In the genomic region with DNA sequence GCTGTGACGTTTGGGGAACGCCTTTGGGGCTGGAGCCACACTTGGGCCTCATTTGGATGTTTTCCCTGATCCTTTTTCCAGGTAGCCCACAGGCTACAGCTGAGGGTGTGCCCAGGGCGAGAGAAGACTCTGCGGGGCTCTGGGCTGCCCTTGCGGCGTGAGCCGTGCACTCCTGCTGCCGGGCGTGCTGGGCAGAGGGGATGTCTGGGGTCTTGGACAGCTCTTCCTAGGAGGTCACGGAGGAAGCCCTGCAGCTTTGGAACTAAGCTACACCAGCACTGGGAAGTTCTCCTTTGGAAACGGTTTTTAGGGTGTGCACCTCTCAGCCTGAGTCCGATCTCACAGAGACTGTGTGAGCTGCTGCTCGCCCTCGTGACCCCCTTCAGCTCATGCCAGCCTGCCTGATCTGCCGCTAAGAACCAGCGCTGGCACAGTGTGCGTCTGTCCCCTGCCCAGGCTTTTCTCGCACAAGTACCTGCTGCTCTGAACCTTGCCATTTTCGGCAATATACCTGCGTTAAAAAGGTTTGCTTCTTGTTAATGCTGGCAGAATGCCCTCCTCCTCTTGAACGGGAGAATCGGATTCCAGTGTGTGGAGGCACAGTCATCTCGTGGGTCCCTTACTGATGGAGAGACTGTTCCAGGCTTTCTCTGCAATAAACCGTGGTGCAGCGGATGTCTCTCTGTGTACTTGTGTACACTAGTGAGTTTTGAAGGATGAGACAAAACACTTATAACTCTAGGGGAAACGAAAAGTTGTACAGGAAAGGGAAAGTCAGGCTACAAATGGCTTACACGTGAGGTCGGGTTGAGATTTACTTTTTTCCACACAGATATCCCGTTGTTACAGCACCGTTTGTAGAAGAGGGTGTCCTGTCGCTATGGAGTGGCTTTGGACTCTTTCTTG, we compare ENCODE assay signal across 1 cellular context.
TF ChIP-seq lines count a peak whose summit lies in the region.

No MANE protein-coding gene starts in this region.

TF ChIP-seq in A549, 52 proteins besides CTCF, POLR2A, EP300 and RAD21:
- TF ChIP-seq CHD4 (IDR thresholded peaks at IDR 0.05; ENCODE audit: borderline replicate concordance) (no peak), ESRRA (IDR thresholded peaks at IDR 0.05; ENCODE audit: borderline replicate concordance, low read length) (no peak), MYC (IDR thresholded peaks at IDR 0.05; ENCODE audit: borderline replicate concordance, low read length) (no peak), SREBF2 (IDR thresholded peaks at IDR 0.05) (no peak), JUNB (IDR thresholded peaks at IDR 0.05) (no peak), ZNF302 (CRISPR knock-in tag; IDR thresholded peaks at IDR 0.05) (no peak), CBX2 (IDR thresholded peaks at IDR 0.05; ENCODE audit: borderline replicate concordance, low read depth) (no peak), MAFK (IDR thresholded peaks at IDR 0.05; ENCODE audit: partially characterized antibody) (no peak), KDM5A (IDR thresholded peaks at IDR 0.05) (no peak), HOXA7 (CRISPR knock-in tag; IDR thresholded peaks at IDR 0.05) (no peak), RFX5 (IDR thresholded peaks at IDR 0.05) (no peak), EHF (CRISPR knock-in tag; IDR thresholded peaks at IDR 0.05) (no peak)
- TF ChIP-seq, protein P1, sequence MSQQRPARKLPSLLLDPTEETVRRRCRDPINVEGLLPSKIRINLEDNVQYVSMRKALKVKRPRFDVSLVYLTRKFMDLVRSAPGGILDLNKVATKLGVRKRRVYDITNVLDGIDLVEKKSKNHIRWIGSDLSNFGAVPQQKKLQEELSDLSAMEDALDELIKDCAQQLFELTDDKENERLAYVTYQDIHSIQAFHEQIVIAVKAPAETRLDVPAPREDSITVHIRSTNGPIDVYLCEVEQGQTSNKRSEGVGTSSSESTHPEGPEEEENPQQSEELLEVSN (IDR thresholded peaks at IDR 0.05; ENCODE audit: borderline replicate concordance, low read depth): no peak
- TF ChIP-seq, protein P2, sequence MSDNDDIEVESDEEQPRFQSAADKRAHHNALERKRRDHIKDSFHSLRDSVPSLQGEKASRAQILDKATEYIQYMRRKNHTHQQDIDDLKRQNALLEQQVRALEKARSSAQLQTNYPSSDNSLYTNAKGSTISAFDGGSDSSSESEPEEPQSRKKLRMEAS (IDR thresholded peaks at IDR 0.05): no peak
- TF ChIP-seq, protein P3, sequence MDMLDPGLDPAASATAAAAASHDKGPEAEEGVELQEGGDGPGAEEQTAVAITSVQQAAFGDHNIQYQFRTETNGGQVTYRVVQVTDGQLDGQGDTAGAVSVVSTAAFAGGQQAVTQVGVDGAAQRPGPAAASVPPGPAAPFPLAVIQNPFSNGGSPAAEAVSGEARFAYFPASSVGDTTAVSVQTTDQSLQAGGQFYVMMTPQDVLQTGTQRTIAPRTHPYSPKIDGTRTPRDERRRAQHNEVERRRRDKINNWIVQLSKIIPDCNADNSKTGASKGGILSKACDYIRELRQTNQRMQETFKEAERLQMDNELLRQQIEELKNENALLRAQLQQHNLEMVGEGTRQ (IDR thresholded peaks at IDR 0.05): no peak
